ENCODE assay signal across 1 cellular context in genomic region chr18:48534364-48534763, GRCh38.
TF ChIP-seq lines count a peak whose summit lies in the region.

No MANE protein-coding gene starts in this region.

TF ChIP-seq in endothelial cell of umbilical vein, 7 proteins besides CTCF, POLR2A, EP300 and RAD21:
- no peak for TF ChIP-seq MAX (IDR thresholded peaks at IDR 0.05; ENCODE audit: insufficient read depth, insufficient read length)
- TF ChIP-seq FOS (IDR thresholded peaks at IDR 0.05; ENCODE audit: borderline replicate concordance, insufficient read depth, low read length), result peak; percentile 60
